Comparison of ENCODE assay signal across 25 cellular contexts in genomic region chr11:133549796-133550195, GRCh38. TPM values are rescaled to one million over a fixed set of nuclear protein-coding genes. Genes with fewer than 3 reads are reported as not detected.
"Had no signal": no experiment of that assay in that cellular context is flagged by ENCODE, and none has a peak within 500 bp of the region (broad histone marks: within the 10 kb centered on the region; RNA-seq: fewer than 3 reads in every experiment).

No MANE protein-coding gene starts in this region.

- H3K4me3 ChIP-seq: lung, neural progenitor cell, psoas muscle, sigmoid colon, spleen, transverse colon, upper lobe of left lung, vagina had no signal

- H3K4me2 ChIP-seq: neural progenitor cell had no signal

- DNase-seq: hypothalamus; immature natural killer cell; kidney; left colon; mesendoderm; naive B cell; natural killer cell; nephron progenitor cell; occipital lobe; psoas muscle; sigmoid colon; small intestine; spleen; stimulated activated CD4-positive, alpha-beta T cell treated with anti-CD3 and anti-CD28 coated beads, Interleukin-4, amount 100 ng/mL, for 24 hours; stimulated activated naive CD4-positive, alpha-beta T cell treated with Interleukin-2 at 50 U/mL for 16 hours; stimulated activated naive CD8-positive, alpha-beta T cell treated with anti-CD3 and anti-CD28 coated beads, Interleukin-15, amount 100 ng/mL, for 72 hours; substantia nigra; transverse colon; upper lobe of left lung had no signal

- H3K27ac ChIP-seq: neural progenitor cell, neutrophil, parathyroid adenoma, psoas muscle, sigmoid colon, spleen, transverse colon, upper lobe of left lung, vagina had no signal

- H3K4me1 ChIP-seq: parathyroid adenoma, psoas muscle, spleen, transverse colon, upper lobe of left lung, vagina had no signal

- H3K36me3 ChIP-seq: neural progenitor cell, neutrophil, sigmoid colon, spleen, transverse colon, upper lobe of left lung, vagina had no signal

- ATAC-seq: left colon; natural killer cell; psoas muscle; stimulated activated effector memory CD8-positive, alpha-beta T cell treated with anti-CD3 and anti-CD28 coated beads, Interleukin-12 subunit alpha, Interleukin-12 subunit beta, amount 100 ng/mL, for 72 hours; stimulated activated naive CD8-positive, alpha-beta T cell treated with anti-CD3 and anti-CD28 coated beads, Interleukin-15, amount 100 ng/mL, for 72 hours had no signal

- H3K27me3 ChIP-seq: neural progenitor cell, neutrophil, spleen, transverse colon, upper lobe of left lung, vagina had no signal

- H3K9me3 ChIP-seq: neutrophil, psoas muscle, sigmoid colon, spleen, transverse colon, upper lobe of left lung, vagina had no signal

- H3K9ac ChIP-seq: neural progenitor cell, parathyroid adenoma had no signal

RNA-seq across cellular contexts. Expression of gene OPCML, which starts 17.5 kb away (rescaled TPM):
- total RNA-seq: natural killer cell, transverse colon, vagina had no signal
